Comparison of ENCODE assay signal across 10 cellular contexts in genomic region chr9:122218885-122219855, GRCh38. TPM values are rescaled to one million over a fixed set of nuclear protein-coding genes. Genes with fewer than 3 reads are reported as not detected.
DNase-seq lines count a peak whose midpoint lies in the region; ATAC-seq and TF ChIP-seq lines count a peak whose summit lies in the region.
"Had no signal": no experiment of that assay in that cellular context is flagged by ENCODE, and none has a peak within 500 bp of the region (broad histone marks: within the 10 kb centered on the region; RNA-seq: fewer than 3 reads in every experiment).

No MANE protein-coding gene starts in this region.

- DNase-seq in GM23338 (ENCODE audit: low spot score) = peak; percentile 69
- peak; percentile 50 for DNase-seq in WTC11 (ENCODE audit: low spot score)
- no peak for DNase-seq in heart left ventricle
- no peak for DNase-seq in progenitor cell of endocrine pancreas (ENCODE audit: low spot score, unreplicated experiment)
- no peak for DNase-seq in COR-L47 (lab: John Stamatoyannopoulos, UW)
- DNase-seq in stimulated activated naive CD4-positive, alpha-beta T cell treated with Interleukin-2 at 50 U/mL for 16 hours (lab: John Stamatoyannopoulos, UW) = no peak

- TF ChIP-seq CTCF in GM23338 (conservative IDR thresholded peaks at IDR 0.05; ENCODE audit: low read depth in 2 of 2) (no peak), WTC11 (IDR thresholded peaks at IDR 0.05) (no peak), heart left ventricle (IDR thresholded peaks at IDR 0.05) (no peak), progenitor cell of endocrine pancreas (IDR thresholded peaks at IDR 0.05; ENCODE audit: unreplicated experiment) (no peak)

- H3K9me2 ChIP-seq in GM23338 (ENCODE audit: insufficient read depth) = peaks cover 3% of the 10 kb centered on the region; the same call in 1 of the 2 replicates

- H3K4me3 ChIP-seq in GM23338 (peak overlapping the region; percentile 63), heart left ventricle (peak overlapping the region in 11 of 12 donors; percentile 2 to 42 (median 22))

- H3K4me1 ChIP-seq in GM23338 (ENCODE audit: insufficient read depth) = peaks cover 45% of the 10 kb centered on the region
- H3K4me1 ChIP-seq in heart left ventricle = peaks cover 0 to 56% (median 23%) of the 10 kb centered on the region in 12 donors

- H3K27ac Mint-ChIP-seq in GM23338 = no peak overlapping the region
- no peak overlapping the region for H3K27ac Mint-ChIP-seq in WTC11
- H3K27ac Mint-ChIP-seq in progenitor cell of endocrine pancreas = no peak overlapping the region

- H3K27me3 ChIP-seq in GM23338 (ENCODE audit: insufficient read depth) (peaks cover 100% of the 10 kb centered on the region), heart left ventricle (peaks cover 39 to 100% (median 92%) of the 10 kb centered on the region in 9 donors)

- H3K4me1 Mint-ChIP-seq in GM23338 (peaks cover 53% of the 10 kb centered on the region), WTC11 (peaks cover 57% of the 10 kb centered on the region), progenitor cell of endocrine pancreas (ENCODE audit: low read depth) (peaks cover 10% of the 10 kb centered on the region)

- H3K4me2 ChIP-seq in GM23338 = peak overlapping the region; percentile 85

- CTCF ChIA-PET in WTC11 (lab: Charles Lee) = interaction anchor here (1.0 kb wide), 1 partner anchor 94 kb away, joined by 4 read pairs; no protein-coding TSS in a partner anchor

- peaks cover 100% of the 10 kb centered on the region for H3K27me3 Mint-ChIP-seq in GM23338 (ENCODE audit: insufficient read depth, low read depth, poor library complexity)
- peaks cover 100% of the 10 kb centered on the region for H3K27me3 Mint-ChIP-seq in WTC11 (ENCODE audit: low read depth)
- peaks cover 98% of the 10 kb centered on the region for H3K27me3 Mint-ChIP-seq in progenitor cell of endocrine pancreas

- H3K36me3 Mint-ChIP-seq in GM23338 (ENCODE audit: low read depth) (no peaks in the 10 kb centered on the region; the same call in 2 of the 3 replicates), WTC11 (peaks cover 5% of the 10 kb centered on the region; the same call in 1 of the 2 replicates), progenitor cell of endocrine pancreas (ENCODE audit: insufficient read depth) (no peaks in the 10 kb centered on the region)

- POLR2A ChIA-PET in WTC11 (lab: Charles Lee) = no interaction called here

- H3K4me3 Mint-ChIP-seq in GM23338 = peak overlapping the region; percentile 71
- H3K4me3 Mint-ChIP-seq in WTC11 = peak overlapping the region; percentile 64
- peak overlapping the region; percentile 19 for H3K4me3 Mint-ChIP-seq in progenitor cell of endocrine pancreas (ENCODE audit: low read depth)

- H3K79me2 ChIP-seq in GM23338 (replicated peaks; ENCODE audit: insufficient read depth) = no peaks in the 10 kb centered on the region

- H2AFZ ChIP-seq in GM23338 = peak overlapping the region; percentile 97

- no peak for TF ChIP-seq POLR2A in heart left ventricle (IDR thresholded peaks at IDR 0.05)

- peaks cover 15% of the 10 kb centered on the region for H3F3A ChIP-seq in GM23338 (replicated peaks; ENCODE audit: low read depth)

- intact Hi-C loops in heart left ventricle (cut with DNase I) = no loop called here

- H3K27ac ChIP-seq in GM23338 (ENCODE audit: low read depth) = no peak overlapping the region
- H3K27ac ChIP-seq in heart left ventricle = peak overlapping the region in 1 of 12 donors; percentile 8
- H3K27ac ChIP-seq: neutrophil, vagina had no signal

- peaks cover 10% of the 10 kb centered on the region; the same call in 1 of the 2 replicates for H4K20me1 ChIP-seq in GM23338 (replicated peaks; ENCODE audit: insufficient read depth)

- ATAC-seq in GM23338 (peak; percentile 11), WTC11 (peak; percentile 12), heart left ventricle (peak in 2 of 4 donors; percentile 27 to 32), HG02981 (IDR thresholded peaks at IDR 0.05; ENCODE audit: unreplicated experiment) (no peak)
- ATAC-seq: Panc1 had no signal

- no peaks in the 10 kb centered on the region for H3K36me3 ChIP-seq in GM23338 (ENCODE audit: insufficient read depth)
- H3K36me3 ChIP-seq in heart left ventricle = no peaks in the 10 kb centered on the region
- H3K36me3 ChIP-seq: neutrophil, vagina had no signal

- 6 to 22% (median 15%) methylated on average over 46 to 62 of the region's 62 CpGs for WGBS in heart left ventricle, 4 donors

- H3K9me3 Mint-ChIP-seq in GM23338 (peaks cover 7% of the 10 kb centered on the region), WTC11 (no peaks in the 10 kb centered on the region), progenitor cell of endocrine pancreas (ENCODE audit: low read depth) (no peaks in the 10 kb centered on the region)

- no peaks in the 10 kb centered on the region for H3K9me3 ChIP-seq in heart left ventricle
- H3K9me3 ChIP-seq: neutrophil, vagina had no signal

TF ChIP-seq in GM23338, 12 proteins besides CTCF, POLR2A, EP300 and RAD21:
- TF ChIP-seq ZNF331 (CRISPR knock-in tag; IDR thresholded peaks at IDR 0.05; ENCODE audit: low read depth) (no peak), POLR2AphosphoS5 (IDR thresholded peaks at IDR 0.05; ENCODE audit: low read depth) (no peak), ETS1 (IDR thresholded peaks at IDR 0.05) (0 out of 2 replicates have a peak, but pooled peaks have one; percentile 14), EZH2phosphoT487 (IDR thresholded peaks at IDR 0.05; ENCODE audit: unreplicated experiment) (peak; percentile 72), ZNF114 (CRISPR knock-in tag; IDR thresholded peaks at IDR 0.05) (no peak), EZH2 (IDR thresholded peaks at IDR 0.05; ENCODE audit: low read depth, unreplicated experiment) (peak; percentile 99)
TF ChIP-seq in GM23338: peak in this region for 3.

TF ChIP-seq in WTC11, 78 proteins besides CTCF, POLR2A, EP300 and RAD21:
- TF ChIP-seq ZNF423 (CRISPR knock-in tag; IDR thresholded peaks at IDR 0.05) = no peak
- no peak for TF ChIP-seq SMAD4 (CRISPR knock-in tag; IDR thresholded peaks at IDR 0.05)
- no peak for TF ChIP-seq ZNF232 (CRISPR knock-in tag; IDR thresholded peaks at IDR 0.05)
- no peak for TF ChIP-seq FOXK1 (CRISPR knock-in tag; IDR thresholded peaks at IDR 0.05)
- peak; percentile 27; the same call in 1 of the 2 replicates for TF ChIP-seq MAX (CRISPR knock-in tag; IDR thresholded peaks at IDR 0.05)
- peak; percentile 8; the same call in 1 of the 2 replicates for TF ChIP-seq KAT7 (CRISPR knock-in tag; IDR thresholded peaks at IDR 0.05; ENCODE audit: borderline replicate concordance)
- TF ChIP-seq ZNF263 (CRISPR knock-in tag; IDR thresholded peaks at IDR 0.05; ENCODE audit: low read depth) = peak; percentile 86

RNA-seq across cellular contexts. Expression of gene LHX6, which starts 9.6 kb away (rescaled TPM):
- 1.0 and 1.3 TPM in 2 replicates for total RNA-seq in GM23338 (2014; rRNA removed; shearing (Covaris generic))
- polyA plus RNA-seq in GM23338 (2016; fragmentation: Nextera tagmentation; extraction: Ambion mirVana) (1.2 and 1.3 TPM in 2 replicates), heart left ventricle (1 to 10 TPM; 4.5 to 8.4 TPM)
- total RNA-seq in WTC11 (2021) (0.71 to 1.5 TPM (median 1.5 TPM) in 3 replicates), heart left ventricle (10 to 100 TPM in 2 of 9 donors, 1 to 10 TPM in 7; 2.9 to 11.2 (median 6.5) TPM), progenitor cell of endocrine pancreas (1.6 and 3.1 TPM in 2 replicates)

RNA-seq across cellular contexts. Expression of gene RBM18, which starts 45.5 kb away (rescaled TPM):
- 9.3 and 9.9 TPM in 2 replicates for total RNA-seq in GM23338 (2014; rRNA removed; shearing (Covaris generic))
- polyA plus RNA-seq in GM23338 (2016; fragmentation: Nextera tagmentation; extraction: Ambion mirVana) (23.2 and 25.5 TPM in 2 replicates), heart left ventricle (10 to 100 TPM in 1 of 2 donors, 1 to 10 TPM in 1; 7.9 to 18.8 TPM)
- total RNA-seq in WTC11 (2021) (11.4 to 14.3 TPM (median 13.1 TPM) in 3 replicates), heart left ventricle (10 to 100 TPM; 24.7 to 49.0 (median 38.4) TPM), progenitor cell of endocrine pancreas (16.7 and 23.6 TPM in 2 replicates)

RNA-seq across cellular contexts. Expression of gene MRRF, which starts 45.5 kb away (rescaled TPM):
- total RNA-seq in GM23338 (2014; rRNA removed; shearing (Covaris generic)) = 31.5 and 32.7 TPM in 2 replicates
- polyA plus RNA-seq in GM23338 (2016; fragmentation: Nextera tagmentation; extraction: Ambion mirVana) (25.1 and 27.8 TPM in 2 replicates), heart left ventricle (10 to 100 TPM; 27.0 to 48.1 TPM)
- total RNA-seq in WTC11 (2021) (36.1 to 42.3 TPM (median 38.8 TPM) in 3 replicates), heart left ventricle (10 to 100 TPM; 29.2 to 44.5 (median 36.0) TPM), progenitor cell of endocrine pancreas (34.3 and 40.4 TPM in 2 replicates)

RNA-seq across cellular contexts. Expression of gene MORN5, which starts 59.5 kb away (rescaled TPM):
- total RNA-seq in GM23338 (2014; rRNA removed; shearing (Covaris generic)) = not detected in 2 replicates
- polyA plus RNA-seq in GM23338 (2016; fragmentation: Nextera tagmentation; extraction: Ambion mirVana) (not detected in 2 replicates), heart left ventricle (not detected)
- total RNA-seq in WTC11 (2021) (not detected in 3 replicates), heart left ventricle (not detected), progenitor cell of endocrine pancreas (0.57 and 1.9 TPM in 2 replicates)
- total RNA-seq: vagina had no signal

RNA-seq across cellular contexts. Expression of gene NDUFA8, which starts 59.6 kb away (rescaled TPM):
- total RNA-seq in GM23338 (2014; rRNA removed; shearing (Covaris generic)) = 36.6 and 39.7 TPM in 2 replicates
- polyA plus RNA-seq in GM23338 (2016; fragmentation: Nextera tagmentation; extraction: Ambion mirVana) = 139 and 144 TPM in 2 replicates
- 70.7 to 71.8 TPM (median 71.2 TPM) in 3 replicates for total RNA-seq in WTC11 (2021)
- 100 to 1,000 TPM; 183 to 316 (median 260) TPM for total RNA-seq in heart left ventricle
- 100 to 1,000 TPM; 301 to 919 TPM for polyA plus RNA-seq in heart left ventricle
- total RNA-seq in progenitor cell of endocrine pancreas = 43.1 and 44.6 TPM in 2 replicates

Comparison
In these comparisons a context has a peak if more than half of its experiments do, and no peak if none do; other contexts are left out.
1. DNase-seq: peak in GM23338 (single experiment) and WTC11 (single experiment); none in heart left ventricle (0 of 5), progenitor cell of endocrine pancreas (single experiment), COR-L47 (single experiment) and stimulated activated naive CD4-positive, alpha-beta T cell treated with Interleukin-2 at 50 U/mL for 16 hours (single experiment).
2. H3K4me3 Mint-ChIP-seq: peak in every context shown above with its lines; median percentile 71 in GM23338; 64 in WTC11; 19 in progenitor cell of endocrine pancreas.